In the genomic region with DNA sequence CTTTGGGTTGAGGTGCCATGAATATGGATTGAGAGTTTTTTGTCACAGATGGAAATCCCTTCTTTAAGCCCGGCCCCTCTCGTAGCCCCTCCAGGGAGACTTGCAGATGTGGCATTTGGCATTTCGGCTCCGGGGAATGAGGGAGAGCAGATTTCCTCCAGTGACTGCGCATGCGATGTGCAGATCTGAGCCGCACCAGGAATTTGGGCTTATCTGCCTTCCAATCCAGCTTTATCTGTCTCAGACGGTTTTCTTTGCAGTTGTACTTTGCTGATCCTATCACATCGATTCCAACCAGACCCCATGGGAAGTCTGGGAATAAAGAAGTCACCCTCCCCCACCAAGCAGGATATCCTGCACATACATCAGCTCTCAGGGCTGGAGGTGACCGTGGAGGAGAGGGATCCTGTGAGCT, we compare ENCODE assay signal across 13 cellular contexts. TPM values are rescaled to one million over a fixed set of nuclear protein-coding genes. Genes with fewer than 3 reads are reported as not detected.
A peak's percentile ranks its signal among the peaks of the same experiment; 100 is the strongest.
DNase-seq lines count a peak whose midpoint lies in the region; ATAC-seq and TF ChIP-seq lines count a peak whose summit lies in the region.
"Had no signal": no experiment of that assay in that cellular context is flagged by ENCODE, and none has a peak within 500 bp of the region (broad histone marks: within the 10 kb centered on the region; RNA-seq: fewer than 3 reads in every experiment).

No MANE protein-coding gene starts in this region.

- H3K9me2 ChIP-seq in Karpas-422 (replicated peaks; ENCODE audit: insufficient read depth, low read length), result no peaks in the 10 kb centered on the region

- H3K9me3 ChIP-seq in BLaER1, result no peaks in the 10 kb centered on the region
- peaks cover 3% of the 10 kb centered on the region for H3K9me3 ChIP-seq in WERI-Rb-1 (ENCODE audit: severe bottlenecking)
- H3K9me3 ChIP-seq in osteoblast (ENCODE audit: low read depth, low read length), result no peaks in the 10 kb centered on the region
- no peaks in the 10 kb centered on the region for H3K9me3 ChIP-seq in Karpas-422 (ENCODE audit: low read length)

- peaks cover 10% of the 10 kb centered on the region for H3K4me1 ChIP-seq in BLaER1
- peaks cover 4% of the 10 kb centered on the region for H3K4me1 ChIP-seq in osteoblast (ENCODE audit: insufficient read depth, low read length)
- H3K4me1 ChIP-seq in Karpas-422 (ENCODE audit: low read length), result no peaks in the 10 kb centered on the region

- H3K27ac ChIP-seq in BLaER1, result no peak overlapping the region
- H3K27ac ChIP-seq in WERI-Rb-1, result no peak overlapping the region
- H3K27ac ChIP-seq in osteoblast (ENCODE audit: low read depth, low read length), result peak overlapping the region; percentile 39
- H3K27ac ChIP-seq in Karpas-422 (ENCODE audit: low read length), result no peak overlapping the region
- H3K27ac ChIP-seq: KMS-11 had no signal

- H3K27me3 ChIP-seq in BLaER1, result no peaks in the 10 kb centered on the region
- H3K27me3 ChIP-seq in WERI-Rb-1 (ENCODE audit: insufficient read depth, low read depth, severe bottlenecking), result no peaks in the 10 kb centered on the region
- no peaks in the 10 kb centered on the region for H3K27me3 ChIP-seq in osteoblast (ENCODE audit: insufficient read depth, low read length)
- H3K27me3 ChIP-seq in Karpas-422 (ENCODE audit: low read length), result no peaks in the 10 kb centered on the region

- ATAC-seq in GM19351 (IDR thresholded peaks at IDR 0.05; ENCODE audit: unreplicated experiment), result no peak

- H3K4me3 ChIP-seq in BLaER1 (no peak overlapping the region), WERI-Rb-1 (ENCODE audit: low read depth, low read length) (no peak overlapping the region; the same call in 1 of the 2 replicates), osteoblast (ENCODE audit: insufficient read depth, low read length) (peak overlapping the region; percentile 75), Karpas-422 (ENCODE audit: low read length) (no peak overlapping the region)

- H3K36me3 ChIP-seq in BLaER1 (no peaks in the 10 kb centered on the region), WERI-Rb-1 (no peaks in the 10 kb centered on the region), osteoblast (ENCODE audit: insufficient read depth, low read length) (no peaks in the 10 kb centered on the region), Karpas-422 (ENCODE audit: insufficient read depth, low read length) (no peaks in the 10 kb centered on the region)

- no peaks in the 10 kb centered on the region for H4K20me1 ChIP-seq in BLaER1
- no peaks in the 10 kb centered on the region for H4K20me1 ChIP-seq in osteoblast (ENCODE audit: insufficient read depth, low read length)
- no peaks in the 10 kb centered on the region for H4K20me1 ChIP-seq in Karpas-422 (ENCODE audit: insufficient read depth, low read depth, low read length)

- H3K79me2 ChIP-seq in osteoblast (ENCODE audit: insufficient read depth, low read length) (no peaks in the 10 kb centered on the region), Karpas-422 (ENCODE audit: low read length) (no peaks in the 10 kb centered on the region)

- no peak for TF ChIP-seq CTCF in WERI-Rb-1 (IDR thresholded peaks at IDR 0.05; ENCODE audit: low read depth, low read length)
- no peak for TF ChIP-seq CTCF in osteoblast (IDR thresholded peaks at IDR 0.05; ENCODE audit: extremely low read depth, low read depth, low read length)
- no peak for TF ChIP-seq CTCF in GM10266 (IDR thresholded peaks at IDR 0.05; ENCODE audit: control insufficient read depth, insufficient read depth, low read depth, missing control alignments)

- DNase-seq in WERI-Rb-1 (peak; percentile 37), fibroblast of peridontal ligament (ENCODE audit: extremely low read depth) (peak; percentile 59), osteoblast (ENCODE audit: insufficient read length, low spot score, missing footprints) (peak; percentile 73), Karpas-422 (no peak), GM10266 (ENCODE audit: extremely low spot score) (no peak), HT-29 (ENCODE audit: low spot score) (no peak)
- DNase-seq: activated CD4-positive, alpha-beta T cell treated with anti-CD3 and anti-CD28 coated beads, Interleukin-2, amount 10 ng/mL, durations not matched to agents 7 days and 5 days; NCI-H446; SIG-M5; substantia nigra had no signal

- H3K4me2 ChIP-seq in BLaER1 (peak overlapping the region; percentile 31), osteoblast (ENCODE audit: insufficient read depth, low read length) (peak overlapping the region; percentile 90), Karpas-422 (ENCODE audit: low read depth, low read length, poor library complexity, severe bottlenecking) (no peak overlapping the region)
- H3K4me2 ChIP-seq: KMS-11 had no signal

- H2AFZ ChIP-seq in osteoblast (ENCODE audit: low read length) (peak overlapping the region; percentile 95), Karpas-422 (ENCODE audit: low read length) (no peak overlapping the region)

- H3K9ac ChIP-seq in BLaER1, result no peak overlapping the region
- H3K9ac ChIP-seq in Karpas-422 (ENCODE audit: low read length), result no peak overlapping the region
- H3K9ac ChIP-seq: KMS-11 had no signal

RNA-seq across cellular contexts. Expression of gene KIF26B, which starts 11.7 kb away (rescaled TPM):
- 22.1 and 28.6 TPM in 2 replicates for total RNA-seq in osteoblast
- 2.3 and 3.3 TPM in 2 replicates for total RNA-seq in Karpas-422 (2014; rRNA removed; shearing (Covaris generic); ENCODE audit: low replicate concordance)
- total RNA-seq in HT-29 (2014; rRNA removed; shearing (Covaris generic)), result 0.74 and 0.76 TPM in 2 replicates
- total RNA-seq: activated CD4-positive, alpha-beta T cell treated with anti-CD3 and anti-CD28 coated beads, Interleukin-2, amount 10 ng/mL, durations not matched to agents 7 days and 5 days had no signal

Comparison
In these comparisons a context has a peak if more than half of its experiments do, and no peak if none do; other contexts are left out.
1. DNase-seq: peak in WERI-Rb-1 (single experiment), fibroblast of peridontal ligament (single experiment) and osteoblast (single experiment); none in Karpas-422 (single experiment), GM10266 (single experiment) and HT-29 (single experiment).